ENCODE assay signal across 15 cellular contexts in genomic region chr7:102024769-102025391, GRCh38.
DNase-seq lines count a peak whose midpoint lies in the region; TF ChIP-seq lines count a peak whose summit lies in the region.
"Had no signal": no experiment of that assay in that cellular context is flagged by ENCODE, and none has a peak within 500 bp of the region (broad histone marks: within the 10 kb centered on the region; RNA-seq: fewer than 3 reads in every experiment).

No MANE protein-coding gene starts in this region.

- H3K36me3 ChIP-seq in spleen, result peaks cover 0 to 34% (median 2%) of the 10 kb centered on the region in 6 donors
- 0 out of 2 replicates have a peak, but pooled peaks cover 1% of the 10 kb centered on the region for H3K36me3 ChIP-seq in H7 (replicated peaks; ENCODE audit: control insufficient read depth, insufficient read depth, low read length)

- TF ChIP-seq CTCF in choroid plexus epithelial cell (conservative IDR thresholded peaks at IDR 0.05; ENCODE audit: low read depth, low read length) (no peak), spleen (IDR thresholded peaks at IDR 0.05 in 8 of 11, conservative IDR thresholded peaks at IDR 0.05 in 3 of 11) (no peak)

- H3K9me3 ChIP-seq in spleen, result no peaks in the 10 kb centered on the region

- WGBS in spleen, 5 donors, result 72 to 91% (median 80%) methylated on average over 14 to 15 of the region's 15 CpGs

- TF ChIP-seq POLR2A in spleen (IDR thresholded peaks at IDR 0.05), result no peak

- H3K27ac ChIP-seq in spleen, result no peak overlapping the region

- H3K4me1 ChIP-seq in spleen, result peaks cover 0 to 23% (median 1%) of the 10 kb centered on the region in 6 donors

- peak; percentile 3 for DNase-seq in NCI-H510A treated with DMSO at 0.1 percent for 48 hours (lab: John Stamatoyannopoulos, UW)
- no peak for DNase-seq in NCI-H510A (lab: John Stamatoyannopoulos, UW)
- DNase-seq in choroid plexus epithelial cell (ENCODE audit: low read depth), result peak; percentile 39
- DNase-seq in kidney tubule cell (ENCODE audit: low spot score), result peak; percentile 21
- peak; percentile 38 for DNase-seq in spleen
- no peak for DNase-seq in NCI-H128 (lab: John Stamatoyannopoulos, UW; ENCODE audit: unreplicated experiment)
- no peak for DNase-seq in H7
- DNase-seq in activated CD4-positive, alpha-beta T cell treated with anti-CD3 and anti-CD28 coated beads for 48 hours, result no peak
- DNase-seq: 8988T; activated CD4-positive, alpha-beta memory T cell treated with anti-CD3 and anti-CD28 coated beads for 36 hours; activated effector memory CD4-positive, alpha-beta T cell treated with Interleukin-2 at 50 U/mL for 16 hours; NCI-H1092; NCI-H2227 treated with DMSO at 0.1 percent for 48 hours; occipital lobe; T-helper 2 cell had no signal

- H3K4me3 ChIP-seq in choroid plexus epithelial cell (ENCODE audit: low read depth, low read length) (no peak overlapping the region), spleen (no peak overlapping the region), H7 (ENCODE audit: insufficient read depth, low read depth, low read length) (no peak overlapping the region)

- H3K27me3 ChIP-seq in spleen (replicated peaks in 1 of 7) (no peaks in the 10 kb centered on the region), H7 (ENCODE audit: control insufficient read depth, insufficient read depth, low read length) (no peaks in the 10 kb centered on the region)

- intact Hi-C loops in spleen (cut with DNase I; ENCODE audit: low total_unique reads), result no loop called here

Comparison
In these comparisons a context has a peak if more than half of its experiments do, and no peak if none do; other contexts are left out.
1. DNase-seq: peak in NCI-H510A treated with DMSO at 0.1 percent for 48 hours (single experiment), choroid plexus epithelial cell (single experiment), kidney tubule cell (single experiment) and spleen (single experiment); none in NCI-H510A (single experiment), NCI-H128 (single experiment), H7 (single experiment) and activated CD4-positive, alpha-beta T cell treated with anti-CD3 and anti-CD28 coated beads for 48 hours (single experiment).